In genomic region chr1:205591522-205592351, GRCh38 we compare ENCODE assay signal across 8 cellular contexts. TPM values are rescaled to one million over a fixed set of nuclear protein-coding genes. Genes with fewer than 3 reads are reported as not detected.
DNase-seq lines count a peak whose midpoint lies in the region; ATAC-seq and TF ChIP-seq lines count a peak whose summit lies in the region.

No MANE protein-coding gene starts in this region.

- peak overlapping the region; percentile 45 for H3K4me3 ChIP-seq in GM12864 (ENCODE audit: low read depth, low read length)
- H3K4me3 ChIP-seq in adrenal gland = peak overlapping the region in 1 of 4 donors; percentile 50
- H3K4me3 ChIP-seq in left ventricle myocardium inferior = peak overlapping the region; percentile 64
- H3K4me3 ChIP-seq in prostate gland = peak overlapping the region; percentile 10 to 15

- intact Hi-C loops in adrenal gland (cut with DNase I) (loop anchor here in 1 of 2 donors (1.0 to 5.0 kb wide), 3 partner anchors 41 to 66 kb away; partner anchors contain the start of gene ELK4), left ventricle myocardium inferior (cut with micrococcal nuclease) (loop anchor here (5.0 kb wide), 3 partner anchors 41 to 121 kb away; partner anchors contain the start of gene ELK4), prostate gland (cut with DNase I) (loop anchor here (1.0 to 2.0 kb wide), 2 partner anchors 41 to 66 kb away; partner anchors contain the start of gene ELK4)

- DNase-seq in GM12864 (ENCODE audit: low read depth) (no peak), NCI-H1436 (lab: John Stamatoyannopoulos, UW) (peak; percentile 92), T follicular helper cell (ENCODE audit: low read depth) (peak; percentile 82), adrenal gland (peak; percentile 79 to 94 (median 86)), left ventricle myocardium inferior (peak; percentile 83), prostate gland (ENCODE audit: low spot score) (peak; percentile 92), ureter (ENCODE audit: low spot score) (peak; percentile 93)

- H3K9me3 ChIP-seq in adrenal gland (replicated peaks in 1 of 3) = no peaks in the 10 kb centered on the region
- H3K9me3 ChIP-seq in left ventricle myocardium inferior (replicated peaks) = no peaks in the 10 kb centered on the region
- no peaks in the 10 kb centered on the region for H3K9me3 ChIP-seq in prostate gland

- peak; percentile 64 for ATAC-seq in HG02763 (IDR thresholded peaks at IDR 0.05; ENCODE audit: unreplicated experiment)

- H3K27me3 ChIP-seq in adrenal gland (no peaks in the 10 kb centered on the region), left ventricle myocardium inferior (ENCODE audit: low read depth) (no peaks in the 10 kb centered on the region), prostate gland (replicated peaks; ENCODE audit: insufficient read depth) (no peaks in the 10 kb centered on the region)

- no peaks in the 10 kb centered on the region for H3K36me3 ChIP-seq in adrenal gland (replicated peaks in 1 of 2)
- no peaks in the 10 kb centered on the region for H3K36me3 ChIP-seq in left ventricle myocardium inferior
- H3K36me3 ChIP-seq in prostate gland = no peaks in the 10 kb centered on the region

- TF ChIP-seq CTCF in GM12864 (IDR thresholded peaks at IDR 0.05; ENCODE audit: low read depth, low read length, missing control alignments) (peak; percentile 99), adrenal gland (IDR thresholded peaks at IDR 0.05) (peak; percentile 92 to 99 (median 99)), left ventricle myocardium inferior (IDR thresholded peaks at IDR 0.05; ENCODE audit: borderline replicate concordance) (peak; percentile 99), prostate gland (IDR thresholded peaks at IDR 0.05) (peak; percentile 89 to 100 (median 98))

- WGBS in adrenal gland, 4 donors = 1 to 4% (median 2%) methylated on average over 25 to 40 of the region's 40 CpGs
- 2% methylated on average over 39 of the region's 40 CpGs for WGBS in prostate gland

- H3K4me1 ChIP-seq in adrenal gland (replicated peaks in 1 of 2) (peaks cover 0 to 4% of the 10 kb centered on the region in 2 donors), left ventricle myocardium inferior (peaks cover 21% of the 10 kb centered on the region), prostate gland (replicated peaks) (no peaks in the 10 kb centered on the region)

- TF ChIP-seq POLR2A in adrenal gland (IDR thresholded peaks at IDR 0.05) (no peak), prostate gland (IDR thresholded peaks at IDR 0.05) (peak; percentile 46)

- no peak overlapping the region for H3K27ac ChIP-seq in adrenal gland
- no peak overlapping the region for H3K27ac ChIP-seq in left ventricle myocardium inferior (replicated peaks)
- peak overlapping the region; percentile 50 to 63 for H3K27ac ChIP-seq in prostate gland

RNA-seq across cellular contexts. Expression of gene ELK4, which starts 40.1 kb away (rescaled TPM):
- total RNA-seq in adrenal gland (10 to 100 TPM; 12.2 to 40.2 (median 25.5) TPM), left ventricle myocardium inferior (36.3 TPM), prostate gland (10 to 100 TPM; 58.8 to 62.7 TPM), ureter (88.7 TPM)
- 1 to 10 TPM; 3.6 to 9.9 (median 4.5) TPM for polyA plus RNA-seq in adrenal gland

Comparison
In these comparisons a context has a peak if more than half of its experiments do, and no peak if none do; other contexts are left out.
1. H3K27ac ChIP-seq: peak in prostate gland (2 of 2); none in adrenal gland (0 of 5) and left ventricle myocardium inferior (single experiment).
2. Peak in every context shown above with its lines, with median percentiles within 50 percentile points of each other: CTCF ChIP-seq.